ENCODE assay signal across 8 cellular contexts in genomic region chr15:41695750-41696436, GRCh38. TPM values are rescaled to one million over a fixed set of nuclear protein-coding genes. Genes with fewer than 3 reads are reported as not detected.
DNase-seq lines count a peak whose midpoint lies in the region; ATAC-seq and TF ChIP-seq lines count a peak whose summit lies in the region.

No MANE protein-coding gene starts in this region.

- CTCF ChIA-PET in CD4-positive, alpha-beta T cell (lab: Charles Lee), result interaction anchor here (0.6 to 3.0 kb wide), 20 partner anchors 9 to 230 kb away, joined by 3 to 12 read pairs (median 4); partner anchors contain the start of gene MGA

- peak; percentile 96 for ATAC-seq in CD4-positive, alpha-beta T cell (ENCODE audit: poor library complexity)
- ATAC-seq in GM19023 (IDR thresholded peaks at IDR 0.05; ENCODE audit: unreplicated experiment) (peak; percentile 80), HG03159 (IDR thresholded peaks at IDR 0.05; ENCODE audit: unreplicated experiment) (peak; percentile 94)

- DNase-seq in CD4-positive, alpha-beta T cell, result peak in 8 of 10 experiments; percentile 7 to 44 (median 22)
- DNase-seq in SKM-1 (lab: John Stamatoyannopoulos, UW; ENCODE audit: unreplicated experiment) (peak; percentile 19), brain pericyte (ENCODE audit: low read depth, low spot score) (peak; percentile 15), lung microvascular endothelial cell (ENCODE audit: low read depth in 2 of 2) (peak; percentile 76 to 83), NCI-H446 (lab: John Stamatoyannopoulos, UW) (no peak), NCI-H446 treated with DMSO at 0.1 percent for 48 hours (lab: John Stamatoyannopoulos, UW) (no peak)

- no peaks in the 10 kb centered on the region for H3K9me3 ChIP-seq in CD4-positive, alpha-beta T cell (ENCODE audit: control insufficient read depth, low read length)

- intact Hi-C loops in CD4-positive, alpha-beta T cell (cut with DNase I, micrococcal nuclease), result loop anchor here (1.0 to 10.0 kb wide), 6 partner anchors 91 to 206 kb away; partner anchors contain the start of gene TYRO3 (in 1 of the 2)

- H3K4me1 Mint-ChIP-seq in CD4-positive, alpha-beta T cell (ENCODE audit: low read depth), result peaks cover 50% of the 10 kb centered on the region

- no peaks in the 10 kb centered on the region for H3K27me3 Mint-ChIP-seq in CD4-positive, alpha-beta T cell

- H3K9me3 Mint-ChIP-seq in CD4-positive, alpha-beta T cell, result no peaks in the 10 kb centered on the region

- POLR2A ChIA-PET in CD4-positive, alpha-beta T cell (lab: Charles Lee), result interaction anchor here (0.6 to 1.2 kb wide), 7 partner anchors 21 to 115 kb away, joined by 3 to 12 read pairs (median 4); partner anchors contain the start of genes MAPKBP1 and MGA

- H3K27me3 ChIP-seq in CD4-positive, alpha-beta T cell (ENCODE audit: control insufficient read depth, insufficient read depth, low read length), result no peaks in the 10 kb centered on the region

- peak overlapping the region; percentile 54 for H3K27ac Mint-ChIP-seq in CD4-positive, alpha-beta T cell

- TF ChIP-seq CTCF in CD4-positive, alpha-beta T cell (IDR thresholded peaks at IDR 0.05), result peak; percentile 63

- H3K4me3 Mint-ChIP-seq in CD4-positive, alpha-beta T cell, result peak overlapping the region; percentile 8

- H3K36me3 Mint-ChIP-seq in CD4-positive, alpha-beta T cell (ENCODE audit: low read depth), result peaks cover 46% of the 10 kb centered on the region

- H3K27ac ChIP-seq in CD4-positive, alpha-beta T cell (ENCODE audit: low read depth, low read length), result no peak overlapping the region

RNA-seq across cellular contexts. Expression of gene MGA, which starts 35.7 kb away (rescaled TPM):
- total RNA-seq in CD4-positive, alpha-beta T cell, result 10 to 100 TPM; 31.0 to 33.9 TPM
- total RNA-seq in lung microvascular endothelial cell, result 15.3 and 31.3 TPM in 2 replicates

Comparison
In these comparisons a context has a peak if more than half of its experiments do, and no peak if none do; other contexts are left out.
1. DNase-seq: peak in CD4-positive, alpha-beta T cell (8 of 10), SKM-1 (single experiment), brain pericyte (single experiment) and lung microvascular endothelial cell (2 of 2); none in NCI-H446 (0 of 2) and NCI-H446 treated with DMSO at 0.1 percent for 48 hours (single experiment).
2. Peak in every context shown above with its lines, with median percentiles within 50 percentile points of each other: ATAC-seq.